21 cellular contexts compared by ENCODE assay signal in genomic region chrX:42746606-42747005, GRCh38. TPM values are rescaled to one million over a fixed set of nuclear protein-coding genes. Genes with fewer than 3 reads are reported as not detected.
DNase-seq lines count a peak whose midpoint lies in the region; ATAC-seq and TF ChIP-seq lines count a peak whose summit lies in the region.
"Had no signal": no experiment of that assay in that cellular context is flagged by ENCODE, and none has a peak within 500 bp of the region (broad histone marks: within the 10 kb centered on the region; RNA-seq: fewer than 3 reads in every experiment).

No MANE protein-coding gene starts in this region.

- in situ Hi-C loops in astrocyte of the spinal cord (cut with HindIII; ENCODE audit: low sequenced_read_pairs) = no loop called here

- H3K36me3 ChIP-seq in SJCRH30 = no peaks in the 10 kb centered on the region
- H3K36me3 ChIP-seq: heart right ventricle had no signal

- H3K27ac ChIP-seq in SJCRH30 = no peak overlapping the region
- H3K27ac ChIP-seq: heart right ventricle had no signal

- TF ChIP-seq CTCF in astrocyte of the spinal cord (IDR thresholded peaks at IDR 0.05; ENCODE audit: low read depth, low read length) = no peak

- no peaks in the 10 kb centered on the region for H3K9me3 ChIP-seq in SJCRH30 (replicated peaks)
- H3K9me3 ChIP-seq: heart right ventricle had no signal

- H3K4me1 ChIP-seq in SJCRH30 = no peaks in the 10 kb centered on the region
- H3K4me1 ChIP-seq: heart right ventricle had no signal

- DNase-seq in AG20443 (ENCODE audit: low spot score) (peak; percentile 59), HT1080 (ENCODE audit: low read depth) (peak; percentile 11), astrocyte of the spinal cord (ENCODE audit: low read depth, low spot score) (peak; percentile 38), iris pigment epithelial cell (ENCODE audit: low read depth) (peak; percentile 79), foreskin melanocyte (no peak), midbrain (lab: John Stamatoyannopoulos, UW) (no peak), SJCRH30 (no peak)
- DNase-seq: activated CD4-positive, alpha-beta memory T cell treated with anti-CD3 and anti-CD28 coated beads for 36 hours; effector CD8-positive, alpha-beta T cell; heart right ventricle; left colon; natural killer cell; NCI-H146; NCI-H526; stimulated activated CD4-positive, alpha-beta T cell treated with anti-CD3 and anti-CD28 coated beads, Interleukin-4, amount 100 ng/mL, for 24 hours had no signal

- no peaks in the 10 kb centered on the region for H3K27me3 ChIP-seq in SJCRH30
- H3K27me3 ChIP-seq: heart right ventricle had no signal

- H3K4me3 ChIP-seq in astrocyte of the spinal cord (ENCODE audit: low read depth, low read length) = no peak overlapping the region
- H3K4me3 ChIP-seq in SJCRH30 = no peak overlapping the region
- H3K4me3 ChIP-seq: GM23338, heart right ventricle, K562 had no signal

- ATAC-seq in GM18502 (IDR thresholded peaks at IDR 0.05; ENCODE audit: poor library complexity, unreplicated experiment) = no peak
- ATAC-seq: activated T-helper 17 cell treated with anti-CD3 and anti-CD28 coated beads, Interleukin-2, amount 50 U/mL, for 72 hours; GM23338; K562; left colon; natural killer cell had no signal

RNA-seq across cellular contexts. Expression of gene PPP1R2C, which starts 31.4 kb away (rescaled TPM):
- total RNA-seq in HT1080 (2014; rRNA removed; shearing (Covaris generic)) = not detected in 2 replicates
- polyA plus RNA-seq in HT1080 (2015; cell fraction: cytosol; rRNA removed) = not detected in 2 replicates
- not detected in 2 replicates for polyA plus RNA-seq in HT1080 (2015; cell fraction: nucleus; rRNA removed)
- not detected in 2 replicates for total RNA-seq in SJCRH30 (2014; rRNA removed; shearing (Covaris generic))
- total RNA-seq: activated CD4-positive, alpha-beta memory T cell treated with anti-CD3 and anti-CD28 coated beads for 36 hours; activated T-helper 17 cell treated with anti-CD3 and anti-CD28 coated beads, Interleukin-2, amount 50 U/mL, for 72 hours; G401; GM23338; heart right ventricle; K562; left colon; urinary bladder had no signal
- polyA plus RNA-seq: GM23338, heart right ventricle, K562, urinary bladder had no signal

Comparison
In these comparisons a context has a peak if more than half of its experiments do, and no peak if none do; other contexts are left out.
1. DNase-seq: peak in AG20443 (single experiment), HT1080 (single experiment), astrocyte of the spinal cord (single experiment) and iris pigment epithelial cell (single experiment); none in foreskin melanocyte (single experiment), midbrain (single experiment) and SJCRH30 (0 of 2).